Comparison of ENCODE assay signal across 8 cellular contexts in genomic region chr5:43484049-43484849, GRCh38. TPM values are rescaled to one million over a fixed set of nuclear protein-coding genes. Genes with fewer than 3 reads are reported as not detected.
DNase-seq lines count a peak whose midpoint lies in the region; ATAC-seq and TF ChIP-seq lines count a peak whose summit lies in the region.

No MANE protein-coding gene starts in this region.

- CTCF ChIA-PET in AG04450 (lab: Charles Lee): interaction anchor here (0.5 to 2.8 kb wide), 47 partner anchors 8 to 1327 kb away, joined by 3 to 18 read pairs (median 5); partner anchors contain the start of genes C5orf34, CCL28, NIM1K and NNT

- peak; percentile 74 for ATAC-seq in GM18873 (IDR thresholded peaks at IDR 0.05; ENCODE audit: low FRiP score, unreplicated experiment)
- ATAC-seq in HG03139 (IDR thresholded peaks at IDR 0.05; ENCODE audit: unreplicated experiment): peak; percentile 66

- peaks cover 0 to 2% (median 0%) of the 10 kb centered on the region in 3 donors for H3K36me3 ChIP-seq in skeletal muscle tissue (ENCODE audit: control insufficient read depth in 3 of 3, insufficient read depth in 3 of 3, low read length in 3 of 3)

- H3K27me3 ChIP-seq in AG04450 (ENCODE audit: control insufficient read depth, insufficient read depth, low read length) (no peaks in the 10 kb centered on the region), skeletal muscle tissue (ENCODE audit: control insufficient read depth in 3 of 3, insufficient read depth in 3 of 3, low read length in 3 of 3) (no peaks in the 10 kb centered on the region)

- H3K9me3 ChIP-seq in AG04450 (ENCODE audit: control insufficient read depth, insufficient read depth, low read length) (no peaks in the 10 kb centered on the region), skeletal muscle tissue (ENCODE audit: control insufficient read depth in 3 of 3, low read length in 3 of 3) (no peaks in the 10 kb centered on the region)

- peak overlapping the region; percentile 95 to 99 (median 97) for H3K9ac ChIP-seq in skeletal muscle tissue (ENCODE audit: low read depth in 1 of 3, low read length in 3 of 3)

- H3K4me1 ChIP-seq in skeletal muscle tissue (ENCODE audit: control insufficient read depth in 3 of 3, insufficient read depth in 3 of 3, low read length in 3 of 3): peaks cover 10 to 12% (median 12%) of the 10 kb centered on the region in 3 donors

- H3K27ac ChIP-seq in AG04450 (ENCODE audit: low read depth, low read length) (peak overlapping the region; percentile 95), VCaP (peak overlapping the region; percentile 93), skeletal muscle tissue (ENCODE audit: low read depth, low read length) (peak overlapping the region; percentile 96)

- POLR2A ChIA-PET in AG04450 (lab: Yijun Ruan, JAX): interaction anchor here (0.6 to 2.1 kb wide), 19 partner anchors 30 to 987 kb away, joined by 3 to 27 read pairs (median 5); partner anchors contain the start of genes C5orf34, HMGCS1, NIM1K and ZNF131

- DNase-seq in AG04450 (ENCODE audit: low read depth, low spot score) (peak; percentile 45), NCI-H2171 treated with DMSO at 0.1 percent for 48 hours (lab: John Stamatoyannopoulos, UW) (peak; percentile 89), T47D (ENCODE audit: low read depth in 1 of 2, low spot score in 1 of 2) (peak; percentile 83 to 89), iPS-NIHi11 (ENCODE audit: low spot score) (peak; percentile 82)

- in situ Hi-C loops in T47D (cut with HindIII; ENCODE audit: low pct_unique_long_range_greater_than_20kb, low sequenced_read_pairs): no loop called here

- H3K4me3 ChIP-seq in AG04450 (ENCODE audit: low read depth, low read length) (peak overlapping the region; percentile 87), skeletal muscle tissue (ENCODE audit: low read length in 3 of 3) (peak overlapping the region; percentile 87 to 95 (median 91))

- peak; percentile 70 for TF ChIP-seq CTCF in AG04450 (IDR thresholded peaks at IDR 0.05; ENCODE audit: low read depth, low read length)
- TF ChIP-seq CTCF in VCaP (conservative IDR thresholded peaks at IDR 0.05): peak; percentile 87

RNA-seq across cellular contexts. Expression of gene TMEM267, which starts 0.6 kb away (rescaled TPM):
- 14.1 and 16.3 TPM in 2 replicates for polyA plus RNA-seq in AG04450 (2011; rRNA removed)
- polyA minus RNA-seq in AG04450 (2011; rRNA and poly(A)+ RNA removed): 6.8 and 13.1 TPM in 2 replicates
- 3.7 TPM for total RNA-seq in skeletal muscle tissue

RNA-seq across cellular contexts. Expression of gene C5orf34, which starts 30.7 kb away (rescaled TPM):
- polyA plus RNA-seq in AG04450 (2011; rRNA removed): 1.9 and 3.5 TPM in 2 replicates
- 1.0 and 2.5 TPM in 2 replicates for polyA minus RNA-seq in AG04450 (2011; rRNA and poly(A)+ RNA removed)
- total RNA-seq in skeletal muscle tissue: 3.7 TPM

Comparison
In these comparisons a context has a peak if more than half of its experiments do, and no peak if none do; other contexts are left out.
1. Peak in every context shown above with its lines: DNase-seq, ATAC-seq, H3K4me3 ChIP-seq and H3K27ac ChIP-seq.